Comparison of ENCODE assay signal across 19 cellular contexts in the genomic region with DNA sequence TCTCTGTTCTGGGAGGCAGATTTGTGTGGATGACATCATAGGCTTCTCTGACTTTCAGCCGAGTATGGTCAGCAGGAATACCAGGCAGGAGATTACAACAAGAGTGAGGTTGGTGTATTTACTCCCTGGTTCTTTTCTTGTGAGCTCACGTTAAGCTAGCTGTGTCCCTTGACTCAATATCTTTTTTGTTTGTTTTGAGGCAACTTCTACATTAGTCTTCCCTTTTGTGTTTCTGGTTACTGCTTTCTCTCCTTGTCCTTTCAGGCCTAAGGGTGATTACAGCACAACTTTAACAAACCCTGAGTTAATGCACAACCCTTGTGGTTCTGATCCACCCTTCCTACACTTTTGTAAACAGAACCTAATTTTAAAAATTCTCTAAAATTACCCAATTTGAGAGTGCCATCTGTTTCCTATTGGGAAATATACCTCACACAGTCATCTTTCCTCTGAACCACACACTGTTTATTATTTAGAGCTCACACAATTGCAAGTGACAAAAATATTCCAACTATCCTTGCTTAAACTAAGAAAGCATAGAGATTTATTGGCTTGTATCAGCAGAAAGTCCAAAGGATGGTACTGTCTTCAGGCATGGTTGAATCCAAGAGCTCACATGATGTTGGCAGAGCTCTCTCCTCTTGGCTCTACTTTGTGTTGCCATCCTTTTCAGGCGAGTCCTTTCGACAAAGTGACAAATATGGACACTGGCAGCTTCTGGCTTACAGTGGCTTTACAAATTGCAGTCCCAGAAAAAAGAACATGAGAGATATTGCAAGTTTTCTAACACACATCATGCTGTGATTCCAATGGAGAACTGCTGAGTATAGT.
DNase-seq lines count a peak whose midpoint lies in the region; ATAC-seq and TF ChIP-seq lines count a peak whose summit lies in the region.
"Had no signal": no experiment of that assay in that cellular context is flagged by ENCODE, and none has a peak within 500 bp of the region (broad histone marks: within the 10 kb centered on the region; RNA-seq: fewer than 3 reads in every experiment).

No MANE protein-coding gene starts in this region.

- POLR2A ChIA-PET in activated CD8-positive, alpha-beta T cell treated with anti-CD3 and anti-CD28 coated beads for 36 hours (lab: Charles Lee), result no interaction called here

- TF ChIP-seq CTCF in psoas muscle (IDR thresholded peaks at IDR 0.05), result no peak
- TF ChIP-seq CTCF in activated CD8-positive, alpha-beta T cell treated with anti-CD3 and anti-CD28 coated beads for 36 hours (IDR thresholded peaks at IDR 0.05), result no peak
- TF ChIP-seq CTCF in GM20000 (IDR thresholded peaks at IDR 0.05; ENCODE audit: extremely low read depth, missing control alignments), result no peak

- no peak overlapping the region for H3K27ac Mint-ChIP-seq in activated CD8-positive, alpha-beta T cell treated with anti-CD3 and anti-CD28 coated beads for 36 hours
- H3K27ac Mint-ChIP-seq in activated T-cell treated with anti-CD3 and anti-CD28 coated beads, Interleukin-2, amount 50 U/mL, for 24 hours, result no peak overlapping the region
- H3K27ac Mint-ChIP-seq: activated B cell treated with CpG ODN at 0.5 μM for 24 hours; activated naive CD4-positive, alpha-beta T cell treated with anti-CD3 and anti-CD28 coated beads for 36 hours; effector memory CD8-positive, alpha-beta T cell; T-cell had no signal

- H3K27me3 ChIP-seq in psoas muscle (ENCODE audit: insufficient read depth in 3 of 3, low read length in 2 of 3), result no peaks in the 10 kb centered on the region
- H3K27me3 ChIP-seq: spleen had no signal

- CTCF ChIA-PET in activated CD8-positive, alpha-beta T cell treated with anti-CD3 and anti-CD28 coated beads for 36 hours (lab: Charles Lee), result no interaction called here

- H3K4me1 Mint-ChIP-seq in activated CD8-positive, alpha-beta T cell treated with anti-CD3 and anti-CD28 coated beads for 36 hours (ENCODE audit: low read depth), result no peaks in the 10 kb centered on the region
- no peaks in the 10 kb centered on the region for H3K4me1 Mint-ChIP-seq in activated T-cell treated with anti-CD3 and anti-CD28 coated beads, Interleukin-2, amount 50 U/mL, for 24 hours (ENCODE audit: low read depth)
- H3K4me1 Mint-ChIP-seq: activated B cell treated with CpG ODN at 0.5 μM for 24 hours, T-cell had no signal

- DNase-seq in EH (ENCODE audit: low read depth) (peak; percentile 59), NOMO-1 treated with DMSO at 0.1 percent for 48 hours (lab: John Stamatoyannopoulos, UW; ENCODE audit: unreplicated experiment) (peak; percentile 31), epidermal melanocyte (ENCODE audit: insufficient read length, low spot score) (peak; percentile 20), psoas muscle (no peak), GM20000 (ENCODE audit: low spot score) (no peak), NCI-H1694 (lab: John Stamatoyannopoulos, UW) (no peak)
- DNase-seq in activated CD8-positive, alpha-beta T cell treated with anti-CD3 and anti-CD28 coated beads for 36 hours, result no peak
- DNase-seq in activated T-cell treated with anti-CD3 and anti-CD28 coated beads, Interleukin-2, amount 50 U/mL, for 24 hours, result no peak
- DNase-seq: activated B cell treated with CpG ODN at 0.5 μM for 24 hours; activated naive CD4-positive, alpha-beta T cell treated with anti-CD3 and anti-CD28 coated beads for 36 hours; effector memory CD8-positive, alpha-beta T cell; islet precursor cell; NCI-H187 treated with DMSO at 0.1 percent for 48 hours; NCI-H526; spleen; stimulated activated naive CD8-positive, alpha-beta T cell treated with anti-CD3 and anti-CD28 coated beads, Interleukin-15, Interleukin-2, amounts not matched to agents 100 U/mL and 50 U/mL, for 24 hours; T-cell had no signal

- no peak overlapping the region for H3K4me3 ChIP-seq in psoas muscle
- H3K4me3 ChIP-seq: spleen had no signal

- ATAC-seq in psoas muscle, result peak; percentile 30 to 54 (median 48)
- ATAC-seq in activated CD8-positive, alpha-beta T cell treated with anti-CD3 and anti-CD28 coated beads for 36 hours, result no peak
- ATAC-seq: effector memory CD8-positive, alpha-beta T cell; Panc1; stimulated activated naive CD8-positive, alpha-beta T cell treated with anti-CD3 and anti-CD28 coated beads, Interleukin-15, Interleukin-2, amounts not matched to agents 100 U/mL and 50 U/mL, for 24 hours; T-cell had no signal

- H3K9me3 ChIP-seq in psoas muscle, result no peaks in the 10 kb centered on the region

- H3K36me3 Mint-ChIP-seq in activated CD8-positive, alpha-beta T cell treated with anti-CD3 and anti-CD28 coated beads for 36 hours (ENCODE audit: low read depth), result no peaks in the 10 kb centered on the region
- no peaks in the 10 kb centered on the region for H3K36me3 Mint-ChIP-seq in activated T-cell treated with anti-CD3 and anti-CD28 coated beads, Interleukin-2, amount 50 U/mL, for 24 hours (ENCODE audit: low read depth)
- H3K36me3 Mint-ChIP-seq: T-cell had no signal

- H3K27ac ChIP-seq in psoas muscle, result peak overlapping the region; percentile 19
- H3K27ac ChIP-seq: C4-2B, spleen had no signal

- WGBS in psoas muscle, 3 donors, result 29 to 47% (median 31%) methylated on average over 4 of the region's 4 CpGs

- no peak overlapping the region for H3K4me3 Mint-ChIP-seq in activated CD8-positive, alpha-beta T cell treated with anti-CD3 and anti-CD28 coated beads for 36 hours
- no peak overlapping the region for H3K4me3 Mint-ChIP-seq in activated T-cell treated with anti-CD3 and anti-CD28 coated beads, Interleukin-2, amount 50 U/mL, for 24 hours
- H3K4me3 Mint-ChIP-seq: activated B cell treated with CpG ODN at 0.5 μM for 24 hours; activated naive CD4-positive, alpha-beta T cell treated with anti-CD3 and anti-CD28 coated beads for 36 hours; effector memory CD8-positive, alpha-beta T cell; T-cell had no signal

- H3K9me3 Mint-ChIP-seq in activated CD8-positive, alpha-beta T cell treated with anti-CD3 and anti-CD28 coated beads for 36 hours, result peaks cover 4% of the 10 kb centered on the region
- peaks cover 4% of the 10 kb centered on the region for H3K9me3 Mint-ChIP-seq in activated T-cell treated with anti-CD3 and anti-CD28 coated beads, Interleukin-2, amount 50 U/mL, for 24 hours
- H3K9me3 Mint-ChIP-seq: effector memory CD8-positive, alpha-beta T cell had no signal

- peaks cover 10% of the 10 kb centered on the region for H3K4me1 ChIP-seq in psoas muscle
- H3K4me1 ChIP-seq: spleen had no signal

- no peaks in the 10 kb centered on the region for H3K36me3 ChIP-seq in psoas muscle (ENCODE audit: insufficient read depth in 1 of 2, low read depth in 1 of 2)
- H3K36me3 ChIP-seq: spleen had no signal

- intact Hi-C loops in psoas muscle (cut with DNase I), result no loop called here
- intact Hi-C loops in activated CD8-positive, alpha-beta T cell treated with anti-CD3 and anti-CD28 coated beads for 36 hours (cut with micrococcal nuclease), result no loop called here

- peaks cover 3% of the 10 kb centered on the region for H3K27me3 Mint-ChIP-seq in activated CD8-positive, alpha-beta T cell treated with anti-CD3 and anti-CD28 coated beads for 36 hours
- no peaks in the 10 kb centered on the region for H3K27me3 Mint-ChIP-seq in activated T-cell treated with anti-CD3 and anti-CD28 coated beads, Interleukin-2, amount 50 U/mL, for 24 hours
- H3K27me3 Mint-ChIP-seq: effector memory CD8-positive, alpha-beta T cell; T-cell had no signal

Comparison
In these comparisons a context has a peak if more than half of its experiments do, and no peak if none do; other contexts are left out.
1. DNase-seq: peak in EH (single experiment), NOMO-1 treated with DMSO at 0.1 percent for 48 hours (single experiment) and epidermal melanocyte (single experiment); none in psoas muscle (0 of 2), activated CD8-positive, alpha-beta T cell treated with anti-CD3 and anti-CD28 coated beads for 36 hours (single experiment), activated T-cell treated with anti-CD3 and anti-CD28 coated beads, Interleukin-2, amount 50 U/mL, for 24 hours (single experiment), GM20000 (single experiment) and NCI-H1694 (single experiment).